In genomic region chr2:170812716-170813585, GRCh38 we compare ENCODE assay signal across 1 cellular context.
TF ChIP-seq lines count a peak whose summit lies in the region.

No MANE protein-coding gene starts in this region.

TF ChIP-seq in WTC11, 78 proteins besides CTCF, POLR2A, EP300 and RAD21 (continued from another document):
- TF ChIP-seq ZNF532 (CRISPR knock-in tag; IDR thresholded peaks at IDR 0.05; ENCODE audit: borderline replicate concordance) (no peak), NR2C2 (CRISPR knock-in tag; IDR thresholded peaks at IDR 0.05) (no peak), ZNF138 (CRISPR knock-in tag; conservative IDR thresholded peaks at IDR 0.05) (no peak), ZNF232 (CRISPR knock-in tag; IDR thresholded peaks at IDR 0.05) (no peak), PRRX2 (CRISPR knock-in tag; IDR thresholded peaks at IDR 0.05) (no peak), STAT6 (CRISPR knock-in tag; conservative IDR thresholded peaks at IDR 0.05; ENCODE audit: low read depth) (no peak), FOXJ3 (CRISPR knock-in tag; IDR thresholded peaks at IDR 0.05; ENCODE audit: borderline replicate concordance) (no peak), FOXP1 (CRISPR knock-in tag; IDR thresholded peaks at IDR 0.05; ENCODE audit: borderline replicate concordance) (no peak), TP53 (CRISPR knock-in tag; IDR thresholded peaks at IDR 0.05) (no peak), ZBTB21 (CRISPR knock-in tag; IDR thresholded peaks at IDR 0.05; ENCODE audit: borderline replicate concordance) (no peak), NR1H2 (CRISPR knock-in tag; IDR thresholded peaks at IDR 0.05) (no peak), HMGA2 (CRISPR knock-in tag; IDR thresholded peaks at IDR 0.05) (no peak), ATF2 (CRISPR knock-in tag; IDR thresholded peaks at IDR 0.05; ENCODE audit: borderline replicate concordance, low read depth) (no peak), ZNF281 (CRISPR knock-in tag; IDR thresholded peaks at IDR 0.05) (no peak), ETV6 (CRISPR knock-in tag; IDR thresholded peaks at IDR 0.05) (no peak)
TF ChIP-seq in WTC11: peak in this region for 0.
